In genomic region chr12:90959538-90960139, GRCh38 we compare ENCODE assay signal across 8 cellular contexts. TPM values are rescaled to one million over a fixed set of nuclear protein-coding genes. Genes with fewer than 3 reads are reported as not detected.
A peak's percentile ranks its signal among the peaks of the same experiment; 100 is the strongest.
DNase-seq lines count a peak whose midpoint lies in the region; ATAC-seq and TF ChIP-seq lines count a peak whose summit lies in the region.

No MANE protein-coding gene starts in this region.

- H3K4me1 ChIP-seq in mammary epithelial cell (ENCODE audit: insufficient read depth, low read length), result no peaks in the 10 kb centered on the region

- H2AFZ ChIP-seq in mammary epithelial cell (ENCODE audit: low read depth, low read length), result no peak overlapping the region

- no peaks in the 10 kb centered on the region for H3K9me3 ChIP-seq in mammary epithelial cell (replicated peaks; ENCODE audit: insufficient read depth, low read length)

- no peak overlapping the region for H3K9ac ChIP-seq in mammary epithelial cell (ENCODE audit: insufficient read depth, low read length)

- H3K4me3 ChIP-seq in mammary epithelial cell (replicated peaks in 1 of 3; ENCODE audit: insufficient read depth in 1 of 3, low read depth in 2 of 3, low read length in 3 of 3), result no peak overlapping the region

- no peak overlapping the region for H3K4me2 ChIP-seq in mammary epithelial cell (ENCODE audit: insufficient read depth, low read depth, low read length)

- H4K20me1 ChIP-seq in mammary epithelial cell (ENCODE audit: insufficient read depth, low read length), result no peaks in the 10 kb centered on the region

- peak; percentile 83 for ATAC-seq in GM19328 (IDR thresholded peaks at IDR 0.05; ENCODE audit: unreplicated experiment)
- ATAC-seq in HG03196 (IDR thresholded peaks at IDR 0.05; ENCODE audit: unreplicated experiment), result peak; percentile 72
- peak; percentile 89 for ATAC-seq in left lobe of liver

- H3K27me3 ChIP-seq in mammary epithelial cell (ENCODE audit: insufficient read depth, low read length), result peaks cover 3% of the 10 kb centered on the region

- CTCF ChIA-PET in mammary epithelial cell (lab: Charles Lee; ENCODE audit: low non-redundant PET), result interaction anchor here (0.5 to 1.0 kb wide), 3 partner anchors 15 to 790 kb away, joined by 4 to 6 read pairs (median 4); no protein-coding TSS in a partner anchor

- intact Hi-C loops in mammary epithelial cell (cut with micrococcal nuclease), result loop anchor here (1.0 kb wide), 1 partner anchor 14 kb away; no protein-coding TSS in a partner anchor

- peak; percentile 67 to 75 for TF ChIP-seq CTCF in mammary epithelial cell (conservative IDR thresholded peaks at IDR 0.05 in 1 of 2, IDR thresholded peaks at IDR 0.05 in 1 of 2; ENCODE audit: extremely low read depth in 1 of 2, insufficient read depth in 1 of 2, low read depth in 1 of 2, low read length in 2 of 2)

- WGBS in mammary epithelial cell (ENCODE audit: low coverage, missing lambda C conversion rate), result 4% methylated on average over 4 of the region's 4 CpGs

- no TSS peak for BruUV-seq in mammary epithelial cell (replicated peaks; lab: Mats Ljungman, UMichigan)

- H3K36me3 ChIP-seq in mammary epithelial cell (ENCODE audit: insufficient read depth, low read length), result no peaks in the 10 kb centered on the region

- no peak overlapping the region for H3K27ac ChIP-seq in mammary epithelial cell (ENCODE audit: insufficient read depth, low read depth, low read length)

- DNase-seq in Daoy (ENCODE audit: low read depth), result peak; percentile 27
- DNase-seq in NCI-H526 (lab: John Stamatoyannopoulos, UW), result peak; percentile 8 to 65
- DNase-seq in mammary epithelial cell, result peak; percentile 20
- DNase-seq in left lobe of liver (ENCODE audit: low spot score), result no peak
- no peak for DNase-seq in cortex of kidney (lab: John Stamatoyannopoulos, UW)
- DNase-seq in ureter (ENCODE audit: low spot score), result no peak

- H3K79me2 ChIP-seq in mammary epithelial cell (ENCODE audit: insufficient read depth, low read length), result no peaks in the 10 kb centered on the region

- in situ Hi-C loops in mammary epithelial cell (cut with MboI; ENCODE audit: low sequenced_read_pairs in 2 of 2), result no loop called here

- dilution Hi-C loops in mammary epithelial cell (cut with HindIII; ENCODE audit: low sequenced_read_pairs), result no loop called here

RNA-seq across cellular contexts. Expression of gene CCER1, which starts 4.7 kb away (rescaled TPM):
- not detected in 2 replicates for total RNA-seq in Daoy (2014; rRNA removed; shearing (Covaris generic))
- total RNA-seq in mammary epithelial cell (not detected), left lobe of liver (not detected), ureter (not detected)
- not detected for polyA plus RNA-seq in mammary epithelial cell
- polyA minus RNA-seq in mammary epithelial cell, result not detected

RNA-seq across cellular contexts. Expression of gene EPYC, which starts 45.1 kb away (rescaled TPM):
- total RNA-seq in Daoy (2014; rRNA removed; shearing (Covaris generic)), result not detected in 2 replicates
- total RNA-seq in mammary epithelial cell (not detected), left lobe of liver (not detected), ureter (not detected)
- polyA plus RNA-seq in mammary epithelial cell, result not detected
- not detected for polyA minus RNA-seq in mammary epithelial cell

Comparison
In these comparisons a context has a peak if more than half of its experiments do, and no peak if none do; other contexts are left out.
1. DNase-seq: peak in Daoy (single experiment), NCI-H526 (2 of 2) and mammary epithelial cell (single experiment); none in left lobe of liver (single experiment), cortex of kidney (single experiment) and ureter (single experiment).
2. Peak in every context shown above with its lines, with median percentiles within 50 percentile points of each other: ATAC-seq.